Comparison of ENCODE assay signal across 8 cellular contexts in the genomic region with DNA sequence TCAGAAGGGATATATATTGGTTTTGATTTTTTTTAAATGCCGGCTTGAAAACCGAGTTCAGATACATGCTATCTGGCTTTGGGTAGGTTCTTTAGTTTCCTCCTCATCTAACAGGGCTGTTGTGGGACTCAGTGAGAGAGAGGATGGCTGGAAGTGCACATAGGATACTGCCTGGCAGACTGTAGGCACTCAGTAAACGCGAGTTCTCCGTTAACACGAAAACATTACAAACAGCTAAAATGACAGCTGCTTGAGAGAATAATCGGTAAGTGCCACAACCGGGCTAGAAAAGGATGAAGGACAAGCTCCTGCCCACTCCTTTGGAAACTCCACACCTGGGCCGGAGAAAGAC. TPM values are rescaled to one million over a fixed set of nuclear protein-coding genes. Genes with fewer than 3 reads are reported as not detected.
DNase-seq lines count a peak whose midpoint lies in the region; ATAC-seq and TF ChIP-seq lines count a peak whose summit lies in the region.

No MANE protein-coding gene starts in this region.

- H3K9me3 ChIP-seq in RWPE2 (ENCODE audit: severe bottlenecking) (no peaks in the 10 kb centered on the region), esophagus (ENCODE audit: control insufficient read depth in 2 of 2, insufficient read depth in 1 of 2, low read depth in 1 of 2, low read length in 1 of 2) (no peaks in the 10 kb centered on the region), neuron (ENCODE audit: low read length) (no peaks in the 10 kb centered on the region)

- ATAC-seq in HG02763 (IDR thresholded peaks at IDR 0.05; ENCODE audit: unreplicated experiment) = peak; percentile 15
- peak; percentile 47 for ATAC-seq in RWPE2 (ENCODE audit: low read depth)
- no peak for ATAC-seq in HG02642 (IDR thresholded peaks at IDR 0.05; ENCODE audit: poor library complexity, unreplicated experiment)

- H3K36me3 ChIP-seq in RWPE2 (ENCODE audit: low read depth) (peaks cover 39% of the 10 kb centered on the region), esophagus (ENCODE audit: control insufficient read depth in 2 of 2, insufficient read depth in 2 of 2, low read length in 1 of 2) (no peaks in the 10 kb centered on the region), neuron (ENCODE audit: insufficient read depth, low read length) (peaks cover 10% of the 10 kb centered on the region)

- 0 to 1% methylated on average over 9 of the region's 9 CpGs for WGBS in esophagus, 2 donors

- H3K4me1 ChIP-seq in RWPE2 (ENCODE audit: insufficient read depth, poor library complexity, severe bottlenecking) (peaks cover 16% of the 10 kb centered on the region), esophagus (ENCODE audit: control insufficient read depth in 2 of 2, insufficient read depth in 2 of 2, low read length in 1 of 2) (peaks cover 0 to 3% of the 10 kb centered on the region in 2 donors), neuron (ENCODE audit: insufficient read depth, low read length) (peaks cover 11% of the 10 kb centered on the region)

- peak overlapping the region; percentile 96 for H2AFZ ChIP-seq in neuron (ENCODE audit: low read depth, low read length)

- H3K27me3 ChIP-seq in RWPE2 (ENCODE audit: insufficient read depth, poor library complexity, severe bottlenecking) (no peaks in the 10 kb centered on the region), esophagus (ENCODE audit: control insufficient read depth in 1 of 2, insufficient read depth in 2 of 2, low read length in 2 of 2) (no peaks in the 10 kb centered on the region), neuron (ENCODE audit: insufficient read depth, low read length) (no peaks in the 10 kb centered on the region)

- DNase-seq in NCI-H146 (lab: John Stamatoyannopoulos, UW) (peak; percentile 58), NCI-H146 treated with DMSO at 0.1 percent for 48 hours (lab: John Stamatoyannopoulos, UW; ENCODE audit: unreplicated experiment) (no peak), RWPE2 (ENCODE audit: low spot score) (no peak), NCI-H2171 treated with DMSO at 0.1 percent for 48 hours (lab: John Stamatoyannopoulos, UW) (no peak)

- peak overlapping the region; percentile 85 for H3K4me3 ChIP-seq in RWPE2 (ENCODE audit: severe bottlenecking)
- H3K4me3 ChIP-seq in esophagus (ENCODE audit: low read depth in 1 of 2, low read length in 2 of 2) = peak overlapping the region; percentile 80 to 98
- peak overlapping the region; percentile 76 for H3K4me3 ChIP-seq in neuron (ENCODE audit: low read length)

- peak overlapping the region; percentile 55 for H3K27ac ChIP-seq in RWPE2 (ENCODE audit: poor library complexity, severe bottlenecking)
- H3K27ac ChIP-seq in esophagus (ENCODE audit: low read depth in 2 of 2, low read length in 1 of 2) = peak overlapping the region; percentile 65 to 79

- TF ChIP-seq CTCF in RWPE2 (IDR thresholded peaks at IDR 0.05; ENCODE audit: poor library complexity, severe bottlenecking) = no peak

RNA-seq across cellular contexts. Expression of a gene that starts 0.4 kb away (rescaled TPM):
- 1 to 10 TPM in 1 of 2 donors, under 1 TPM in 1; 0.74 to 1.3 TPM for polyA plus RNA-seq in esophagus

RNA-seq across cellular contexts. Expression of a gene that starts 0.5 kb away (rescaled TPM):
- polyA plus RNA-seq in esophagus = 10 to 100 TPM; 86.6 to 95.2 TPM

RNA-seq across cellular contexts. Expression of a gene that starts 40.2 kb away (rescaled TPM):
- 1 to 10 TPM; 1.2 to 1.5 TPM for polyA plus RNA-seq in esophagus
